In the genomic region with DNA sequence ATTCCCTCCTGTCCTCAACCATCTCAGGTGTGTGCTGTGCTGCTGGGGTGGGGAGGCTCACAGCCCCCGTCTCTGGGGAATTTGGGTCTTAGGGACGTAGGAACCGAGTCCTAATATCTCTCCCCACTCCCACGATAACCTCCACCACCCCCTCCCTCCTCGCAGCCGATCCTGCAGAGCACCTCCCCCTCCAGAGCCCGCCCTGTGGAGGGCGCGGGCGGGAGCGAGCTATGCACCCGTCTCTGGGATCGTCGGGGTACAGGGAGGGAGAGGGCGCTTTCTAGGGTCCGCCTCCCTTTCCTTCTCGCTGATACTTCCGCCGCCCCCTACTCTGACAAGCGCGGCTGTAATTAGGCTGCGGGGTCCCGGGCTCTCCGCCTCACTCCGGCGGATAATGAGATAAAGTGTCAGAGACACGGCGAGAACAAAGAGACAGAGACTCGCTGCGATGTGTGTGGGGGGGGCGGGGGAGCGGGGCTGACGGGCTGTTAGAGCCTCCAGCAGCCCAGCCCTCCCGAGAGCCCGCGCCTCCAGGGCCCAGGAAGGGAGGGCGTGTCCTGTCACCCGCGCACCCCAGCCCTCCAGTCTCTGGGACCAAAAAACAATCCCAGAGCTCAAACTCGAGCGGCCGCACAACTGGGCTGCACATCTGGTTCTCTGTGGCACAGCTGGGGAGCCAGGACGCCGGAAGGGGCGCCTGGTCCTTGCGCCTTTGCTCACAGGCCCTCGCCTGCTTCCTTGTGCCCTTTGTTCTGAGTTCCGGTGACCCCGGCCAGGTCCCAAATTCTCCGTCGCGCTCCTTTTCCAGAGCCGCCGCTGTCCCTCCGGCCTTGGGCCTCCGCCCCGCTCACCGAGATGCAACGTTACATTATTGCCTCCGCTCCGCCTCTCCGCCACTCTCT, we compare ENCODE assay signal across 8 cellular contexts. TPM values are rescaled to one million over a fixed set of nuclear protein-coding genes. Genes with fewer than 3 reads are reported as not detected.
DNase-seq lines count a peak whose midpoint lies in the region; ATAC-seq lines count a peak whose summit lies in the region.

No MANE protein-coding gene starts in this region.

- H3K27ac ChIP-seq in CD4-positive, alpha-beta memory T cell (ENCODE audit: low read depth, low read length) = no peak overlapping the region
- H3K27ac ChIP-seq in HUES6 (ENCODE audit: low read depth, low read length) (no peak overlapping the region), iPS DF 6.9 (ENCODE audit: low read length) (no peak overlapping the region)

- CTCF ChIA-PET in CD4-positive, alpha-beta memory T cell (lab: Charles Lee; ENCODE audit: partially characterized antibody) = interaction anchor here (0.5 to 12.9 kb wide), 8 partner anchors 10 to 693 kb away, joined by 3 to 415 read pairs (median 4); partner anchors contain the start of genes LRP1, NXPH4, SHMT2 and STAC3

- no peaks in the 10 kb centered on the region for H3K9me3 Mint-ChIP-seq in CD4-positive, alpha-beta memory T cell

- peaks cover 11% of the 10 kb centered on the region for H3K36me3 ChIP-seq in CD4-positive, alpha-beta memory T cell (ENCODE audit: insufficient read depth, low read length)
- H3K36me3 ChIP-seq in HUES6 (ENCODE audit: control insufficient read depth, insufficient read depth, low read length) (peaks cover 16% of the 10 kb centered on the region), iPS DF 6.9 (ENCODE audit: control insufficient read depth, insufficient read depth, low read length) (peaks cover 8% of the 10 kb centered on the region)

- ATAC-seq in stimulated activated naive CD8-positive, alpha-beta T cell treated with anti-CD3 and anti-CD28 coated beads, Interleukin-15, Interleukin-2, amounts not matched to agents 100 U/mL and 50 U/mL, for 24 hours = no peak
- ATAC-seq in GM21717 (IDR thresholded peaks at IDR 0.05; ENCODE audit: unreplicated experiment) (no peak), HG02588 (IDR thresholded peaks at IDR 0.05; ENCODE audit: unreplicated experiment) (no peak), GM19328 (IDR thresholded peaks at IDR 0.05; ENCODE audit: unreplicated experiment) (no peak)

- WGBS in iPS DF 6.9 (ENCODE audit: insufficient coverage, insufficient read length) = no CpG with 5 or more reads among the region's 62 CpGs

- POLR2A ChIA-PET in CD4-positive, alpha-beta memory T cell (lab: Charles Lee; ENCODE audit: partially characterized antibody) = interaction anchor here (6.0 to 7.7 kb wide), 3 partner anchors 8 to 22 kb away, joined by 55 to 86 read pairs (median 63); partner anchors contain the start of genes NXPH4 and SHMT2

- H3K9ac ChIP-seq in HUES6 (ENCODE audit: low read length) = peak overlapping the region; percentile 69

- H3K4me1 ChIP-seq in CD4-positive, alpha-beta memory T cell (ENCODE audit: insufficient read depth, low read length) = peaks cover 84% of the 10 kb centered on the region
- H3K4me1 ChIP-seq in HUES6 (ENCODE audit: control insufficient read depth, insufficient read depth, low read length) (peaks cover 54% of the 10 kb centered on the region), iPS DF 6.9 (ENCODE audit: control insufficient read depth, insufficient read depth, low read length) (peaks cover 13% of the 10 kb centered on the region)

- intact Hi-C loops in CD4-positive, alpha-beta memory T cell (cut with micrococcal nuclease) = loop anchor here (10.0 kb wide), 2 partner anchors 483 to 603 kb away; partner anchors contain the start of genes BAZ2A and PRIM1

- H3K27me3 ChIP-seq in CD4-positive, alpha-beta memory T cell (ENCODE audit: insufficient read depth, low read length) = peaks cover 42% of the 10 kb centered on the region
- H3K27me3 ChIP-seq in HUES6 (ENCODE audit: control insufficient read depth, insufficient read depth, low read length) (peaks cover 88% of the 10 kb centered on the region), iPS DF 6.9 (ENCODE audit: control insufficient read depth, insufficient read depth, low read length) (peaks cover 57% of the 10 kb centered on the region)

- H3K9me3 ChIP-seq in CD4-positive, alpha-beta memory T cell (ENCODE audit: control insufficient read depth in 1 of 2, low read length in 2 of 2) = no peaks in the 10 kb centered on the region
- H3K9me3 ChIP-seq in HUES6 (ENCODE audit: control insufficient read depth, insufficient read depth, low read depth, low read length) (no peaks in the 10 kb centered on the region), iPS DF 6.9 (ENCODE audit: control insufficient read depth, insufficient read depth, low read length) (no peaks in the 10 kb centered on the region)

- peak overlapping the region in 3 of 7 donors; percentile 65 to 85 (median 85) for H3K27ac Mint-ChIP-seq in CD4-positive, alpha-beta memory T cell

- H3K4me3 Mint-ChIP-seq in CD4-positive, alpha-beta memory T cell = peak overlapping the region; percentile 90 to 98 (median 94)

- peaks cover 29 to 48% of the 10 kb centered on the region in 2 donors for H3K27me3 Mint-ChIP-seq in CD4-positive, alpha-beta memory T cell

- H3K36me3 Mint-ChIP-seq in CD4-positive, alpha-beta memory T cell = peaks cover 16 to 25% of the 10 kb centered on the region in 2 donors

- peaks cover 37 to 84% (median 56%) of the 10 kb centered on the region in 4 donors for H3K4me1 Mint-ChIP-seq in CD4-positive, alpha-beta memory T cell

- H3K4me3 ChIP-seq in CD4-positive, alpha-beta memory T cell (ENCODE audit: low read length in 2 of 2) = peak overlapping the region; percentile 42 to 52
- H3K4me3 ChIP-seq in HUES6 (ENCODE audit: low read depth, low read length) (peak overlapping the region; percentile 73), iPS DF 6.9 (ENCODE audit: low read length) (peak overlapping the region; percentile 27; the same call in 1 of the 2 replicates)

- no peak for DNase-seq in CD4-positive, alpha-beta memory T cell
- DNase-seq in activated CD8-positive, alpha-beta memory T cell treated with anti-CD3 and anti-CD28 coated beads, Interleukin-2, amount 50 U/mL, for 48 hours = peak; percentile 74
- DNase-seq in iPS DF 6.9 (ENCODE audit: low read depth, low spot score) = no peak
- DNase-seq in stimulated activated naive CD8-positive, alpha-beta T cell treated with anti-CD3 and anti-CD28 coated beads, Interleukin-15, Interleukin-2, amounts not matched to agents 100 U/mL and 50 U/mL, for 24 hours = peak; percentile 41

RNA-seq across cellular contexts. Expression of gene SHMT2, which starts 8.7 kb away (rescaled TPM):
- total RNA-seq in CD4-positive, alpha-beta memory T cell = 10 to 100 TPM; 39.8 to 46.1 TPM
- polyA plus RNA-seq in CD4-positive, alpha-beta memory T cell = 10 to 100 TPM; 42.1 to 44.3 TPM

RNA-seq across cellular contexts. Expression of gene STAC3, which starts 12.8 kb away (rescaled TPM):
- 1 to 10 TPM; 2.7 to 3.0 TPM for total RNA-seq in CD4-positive, alpha-beta memory T cell
- under 1 TPM in 1 of 2 donors, not detected in 1; 0.61 TPM for polyA plus RNA-seq in CD4-positive, alpha-beta memory T cell

RNA-seq across cellular contexts. Expression of gene NXPH4, which starts 21.6 kb away (rescaled TPM):
- total RNA-seq in CD4-positive, alpha-beta memory T cell = not detected
- not detected for polyA plus RNA-seq in CD4-positive, alpha-beta memory T cell

Comparison
In these comparisons a context has a peak if more than half of its experiments do, and no peak if none do; other contexts are left out.
1. DNase-seq: peak in activated CD8-positive, alpha-beta memory T cell treated with anti-CD3 and anti-CD28 coated beads, Interleukin-2, amount 50 U/mL, for 48 hours (single experiment) and stimulated activated naive CD8-positive, alpha-beta T cell treated with anti-CD3 and anti-CD28 coated beads, Interleukin-15, Interleukin-2, amounts not matched to agents 100 U/mL and 50 U/mL, for 24 hours (single experiment); none in CD4-positive, alpha-beta memory T cell (0 of 5) and iPS DF 6.9 (single experiment).
2. Peak in every context shown above with its lines, with median percentiles within 50 percentile points of each other: H3K4me3 ChIP-seq.